In genomic region chr2:99086385-99086784, GRCh38 we compare ENCODE assay signal across 33 cellular contexts. TPM values are rescaled to one million over a fixed set of nuclear protein-coding genes. Genes with fewer than 3 reads are reported as not detected.
DNase-seq lines count a peak whose midpoint lies in the region; ATAC-seq, FAIRE-seq and TF ChIP-seq lines count a peak whose summit lies in the region.
"Had no signal": no experiment of that assay in that cellular context is flagged by ENCODE, and none has a peak within 500 bp of the region (broad histone marks: within the 10 kb centered on the region; RNA-seq: fewer than 3 reads in every experiment).

No MANE protein-coding gene starts in this region.

- TF ChIP-seq CTCF in HepG2 (CRISPR knock-in tag; IDR thresholded peaks at IDR 0.05) (no peak), right lobe of liver (IDR thresholded peaks at IDR 0.05) (no peak), A549 (IDR thresholded peaks at IDR 0.05) (no peak), K562 (IDR thresholded peaks at IDR 0.05 in 2 of 3, conservative IDR thresholded peaks at IDR 0.05 in 1 of 3; ENCODE audit: insufficient read depth in 2 of 3, low read depth in 1 of 3, low read length in 3 of 3) (no peak)

- DNase-seq in HepG2 (ENCODE audit: low spot score) = no peak
- DNase-seq in right lobe of liver = no peak
- DNase-seq in A549 (ENCODE audit: low read depth in 1 of 2, low spot score in 1 of 2) = no peak
- DNase-seq in K562 (ENCODE audit: extremely low read depth in 1 of 4, low spot score in 3 of 4) = no peak
- no peak for DNase-seq in NCI-H2081 treated with DMSO at 0.1 percent for 48 hours (lab: John Stamatoyannopoulos, UW)
- no peak for DNase-seq in NCI-H1048 (lab: John Stamatoyannopoulos, UW)
- DNase-seq: 8988T; ACHN; AML-193; BE2C; C1 segment of cervical spinal cord; Caco-2; Calu3; CD4-positive, alpha-beta memory T cell; CD4-positive, alpha-beta T cell; CD4-positive, CD25-positive, alpha-beta regulatory T cell; CD8-positive, alpha-beta memory T cell; CD8-positive, alpha-beta T cell; COR-L47; DMS 273 treated with DMSO at 0.1 percent for 48 hours; DMS153; DMS53; DMS79; DMS79 treated with DMSO at 0.1 percent for 48 hours; DND-41; EL had no signal

- in situ Hi-C loops in HepG2 (cut with HindIII; ENCODE audit: extremely low pct_ligation_motif_present, low pct_unique_long_range_greater_than_20kb) = no loop called here
- in situ Hi-C loops in K562 (cut with MboI) = no loop called here

- no peaks in the 10 kb centered on the region for H3K4me1 ChIP-seq in HepG2 (ENCODE audit: insufficient read depth, low read length)
- H3K4me1 ChIP-seq in right lobe of liver = no peaks in the 10 kb centered on the region
- no peaks in the 10 kb centered on the region for H3K4me1 ChIP-seq in A549
- no peaks in the 10 kb centered on the region for H3K4me1 ChIP-seq in K562 (replicated peaks in 1 of 2; ENCODE audit: control insufficient read depth in 2 of 2, insufficient read depth in 2 of 2, low read length in 2 of 2)
- H3K4me1 ChIP-seq: BE2C, Caco-2 had no signal

- no peak overlapping the region for H2AFZ ChIP-seq in HepG2 (ENCODE audit: low read length)
- H2AFZ ChIP-seq in K562 (ENCODE audit: low read depth, low read length) = no peak overlapping the region

- BruUV-seq in HepG2 (replicated peaks; lab: Mats Ljungman, UMichigan) (no TSS peak), K562 (replicated peaks; lab: Mats Ljungman, UMichigan) (no TSS peak)

- TF ChIP-seq POLR2A in HepG2 (IDR thresholded peaks at IDR 0.05; ENCODE audit: insufficient read depth in 1 of 2, low read depth in 2 of 2, low read length in 2 of 2) (no peak), right lobe of liver (IDR thresholded peaks at IDR 0.05) (no peak), A549 (IDR thresholded peaks at IDR 0.05; ENCODE audit: low read length) (no peak), K562 (conservative IDR thresholded peaks at IDR 0.05) (no peak)

- WGBS in HepG2 (ENCODE audit: low lambda C conversion rate) = 55% methylated on average over 1 of the region's 1 CpG
- 67% methylated on average over 1 of the region's 1 CpG for WGBS in right lobe of liver (ENCODE audit: insufficient coverage, low coverage, low lambda C conversion rate, missing lambda C conversion rate)
- WGBS in A549 (ENCODE audit: missing lambda C conversion rate) = 56% methylated on average over 1 of the region's 1 CpG
- 0% methylated on average over 1 of the region's 1 CpG for WGBS in K562 (ENCODE audit: insufficient coverage, low coverage, missing lambda C conversion rate)

- H3K9me1 ChIP-seq in K562 (ENCODE audit: control insufficient read depth, insufficient read depth, low read length) = no peaks in the 10 kb centered on the region

- intact Hi-C loops in HepG2 (cut with micrococcal nuclease; ENCODE audit: unreplicated experiment) = no loop called here
- intact Hi-C loops in right lobe of liver (cut with DNase I) = no loop called here
- intact Hi-C loops in K562 (cut with micrococcal nuclease) = loop anchor here (5.0 to 10.0 kb wide), 3 partner anchors 91 to 468 kb away; partner anchors contain the start of gene REV1

- CTCF ChIA-PET in HepG2 (lab: Yijun Ruan, JAX; ENCODE audit: low intra/inter-chr PET ratio, low total read pairs) (no interaction called here), A549 (lab: Yijun Ruan, JAX) (no interaction called here), K562 (lab: Yijun Ruan, JAX; ENCODE audit: low intra/inter-chr PET ratio) (interaction anchor here (1.0 to 1.4 kb wide), 2 partner anchors 467 to 472 kb away, joined by 3 to 4 read pairs; no protein-coding TSS in a partner anchor)

- no peaks in the 10 kb centered on the region for H3K27me3 ChIP-seq in HepG2 (ENCODE audit: control insufficient read depth in 1 of 2, insufficient read depth in 2 of 2, low read length in 2 of 2)
- H3K27me3 ChIP-seq in right lobe of liver = no peaks in the 10 kb centered on the region
- peaks cover 0 to 5% of the 10 kb centered on the region in 2 experiments; a peak in 1 of 5 replicates for H3K27me3 ChIP-seq in K562 (ENCODE audit: control insufficient read depth in 2 of 2, insufficient read depth in 2 of 2, low read length in 2 of 2)
- H3K27me3 ChIP-seq: BE2C; BLaER1; BLaER1 treated with 17β-estradiol and CSF1 and Interleukin-3, amounts not matched to agents 10 nM and 100 nM had no signal

- H3K9ac ChIP-seq in HepG2 (ENCODE audit: insufficient read depth, low read depth, low read length) = no peak overlapping the region
- no peak overlapping the region for H3K9ac ChIP-seq in K562 (ENCODE audit: insufficient read depth in 1 of 2, low read depth in 2 of 2, low read length in 2 of 2)
- H3K9ac ChIP-seq: BLaER1; BLaER1 treated with 17β-estradiol and CSF1 and Interleukin-3, amounts not matched to agents 10 nM and 100 nM had no signal

- no peak overlapping the region for H3K4me3 ChIP-seq in HepG2 (replicated peaks in 1 of 3; ENCODE audit: insufficient read depth in 1 of 3, low read depth in 2 of 3, low read length in 3 of 3)
- no peak overlapping the region for H3K4me3 ChIP-seq in right lobe of liver
- H3K4me3 ChIP-seq in A549 = no peak overlapping the region
- no peak overlapping the region for H3K4me3 ChIP-seq in K562
- H3K4me3 ChIP-seq: BLaER1; BLaER1 treated with 17β-estradiol and CSF1 and Interleukin-3, amounts not matched to agents 10 nM and 100 nM had no signal

- TF ChIP-seq RAD21 in HepG2 (CRISPR knock-in tag; IDR thresholded peaks at IDR 0.05) = no peak
- TF ChIP-seq RAD21 in A549 (conservative IDR thresholded peaks at IDR 0.05 in 1 of 2, IDR thresholded peaks at IDR 0.05 in 1 of 2) = no peak
- TF ChIP-seq RAD21 in K562 (CRISPR knock-in tag; conservative IDR thresholded peaks at IDR 0.05 in 1 of 2, IDR thresholded peaks at IDR 0.05 in 1 of 2) = no peak

- ATAC-seq in HepG2 = no peak
- no peak for ATAC-seq in right lobe of liver
- ATAC-seq in A549 = no peak
- no peak for ATAC-seq in K562
- ATAC-seq: CD8-positive, alpha-beta T cell had no signal

- FAIRE-seq in HepG2 (lab: Jason Lieb, UNC) (no peak), A549 (lab: Jason Lieb, UNC) (no peak), K562 (lab: Jason Lieb, UNC) (no peak)
- FAIRE-seq: A204.1, D721Med had no signal

- TF ChIP-seq EP300 in HepG2 (IDR thresholded peaks at IDR 0.05; ENCODE audit: low read depth in 2 of 2, low read length in 2 of 2) = no peak
- TF ChIP-seq EP300 in HepG2 (CRISPR knock-in tag; IDR thresholded peaks at IDR 0.05; ENCODE audit: borderline replicate concordance) = no peak
- TF ChIP-seq EP300 in A549 (IDR thresholded peaks at IDR 0.05) = no peak
- TF ChIP-seq EP300 in K562 (IDR thresholded peaks at IDR 0.05; ENCODE audit: low read length) = no peak

- POLR2A ChIA-PET in HepG2 (lab: Yijun Ruan, JAX) (no interaction called here), A549 (lab: Yijun Ruan, JAX) (no interaction called here), K562 (lab: Yijun Ruan, JAX) (no interaction called here)

- H3K27ac ChIP-seq in HepG2 (ENCODE audit: extremely low read length, insufficient read depth, low read length) (no peak overlapping the region), right lobe of liver (no peak overlapping the region), A549 (no peak overlapping the region), K562 (ENCODE audit: extremely low read depth, low read depth, low read length) (no peak overlapping the region)
- H3K27ac ChIP-seq: 22Rv1; BLaER1; BLaER1 treated with 17β-estradiol and CSF1 and Interleukin-3, amounts not matched to agents 10 nM and 100 nM; C4-2B had no signal

- H3K36me3 ChIP-seq in HepG2 (replicated peaks in 1 of 2; ENCODE audit: control insufficient read depth in 1 of 2, insufficient read depth in 2 of 2, low read length in 2 of 2) (no peaks in the 10 kb centered on the region), right lobe of liver (no peaks in the 10 kb centered on the region), K562 (ENCODE audit: control insufficient read depth, insufficient read depth, low read length) (no peaks in the 10 kb centered on the region)
- H3K36me3 ChIP-seq: BE2C; BLaER1; BLaER1 treated with 17β-estradiol and CSF1 and Interleukin-3, amounts not matched to agents 10 nM and 100 nM had no signal

- H3K9me3 ChIP-seq in HepG2 (ENCODE audit: low read length) (no peaks in the 10 kb centered on the region), right lobe of liver (no peaks in the 10 kb centered on the region), A549 (no peaks in the 10 kb centered on the region), K562 (replicated peaks; ENCODE audit: control insufficient read depth, insufficient read depth, low read depth, low read length) (no peaks in the 10 kb centered on the region)
- H3K9me3 ChIP-seq: BE2C, Caco-2 had no signal

- no peak overlapping the region for H3K4me2 ChIP-seq in HepG2 (ENCODE audit: low read depth, low read length)
- H3K4me2 ChIP-seq in A549 = no peak overlapping the region
- no peak overlapping the region for H3K4me2 ChIP-seq in K562 (ENCODE audit: insufficient read depth, low read length)

- no peaks in the 10 kb centered on the region for H4K20me1 ChIP-seq in HepG2 (ENCODE audit: insufficient read depth, low read length)
- H4K20me1 ChIP-seq in K562 (replicated peaks; ENCODE audit: control insufficient read depth, insufficient read depth, low read length) = no peaks in the 10 kb centered on the region
- H4K20me1 ChIP-seq: BLaER1; BLaER1 treated with 17β-estradiol and CSF1 and Interleukin-3, amounts not matched to agents 10 nM and 100 nM had no signal

- H3K79me2 ChIP-seq in HepG2 (ENCODE audit: insufficient read depth, low read length) = no peaks in the 10 kb centered on the region
- H3K79me2 ChIP-seq in K562 (ENCODE audit: control insufficient read depth, insufficient read depth, low read length) = no peaks in the 10 kb centered on the region

RNA-seq across cellular contexts. Expression of gene C2orf15, which starts 55.1 kb away (rescaled TPM):
- 8.3 and 12.2 TPM in 2 replicates for total RNA-seq in HepG2 (2016; rRNA removed; fragmentation: Illumina TruSeq; extraction: Trizol)
- 5.3 and 6.4 TPM in 2 replicates for total RNA-seq in HepG2 (2016; cell fraction: cytosol; rRNA removed; fragmentation: Illumina TruSeq; extraction: Trizol; ENCODE audit: low read depth)
- total RNA-seq in HepG2 (2016; cell fraction: insoluble cytoplasmic fraction; rRNA removed; fragmentation: Illumina TruSeq; extraction: Trizol) = 10.1 and 10.3 TPM in 2 replicates
- total RNA-seq in HepG2 (2016; cell fraction: membrane; rRNA removed; fragmentation: Illumina TruSeq; extraction: Trizol) = 13.3 and 14.9 TPM in 2 replicates
- total RNA-seq in HepG2 (2016; cell fraction: nucleus; rRNA removed; fragmentation: Illumina TruSeq; extraction: Trizol) = 5.4 and 6.0 TPM in 2 replicates
- 4.9 and 5.5 TPM in 2 replicates for polyA plus RNA-seq in HepG2 (2011; rRNA removed)
- polyA plus RNA-seq in HepG2 (2011; cell fraction: cytosol; rRNA removed) = 3.6 and 4.3 TPM in 2 replicates
- 2.2 and 2.4 TPM in 2 replicates for polyA plus RNA-seq in HepG2 (2011; cell fraction: nucleus; rRNA removed)
- polyA plus RNA-seq in HepG2 (2012) = 5.8 and 9.2 TPM in 2 replicates
- 4.6 and 7.0 TPM in 2 replicates for polyA plus RNA-seq in HepG2 (2016; cell fraction: cytosol; fragmentation: Illumina TruSeq; extraction: Trizol; ENCODE audit: low read depth)
- 9.0 and 10.3 TPM in 2 replicates for polyA plus RNA-seq in HepG2 (2016; cell fraction: insoluble cytoplasmic fraction; fragmentation: Illumina TruSeq; extraction: Trizol; ENCODE audit: low read depth)
- 10.1 and 10.9 TPM in 2 replicates for polyA plus RNA-seq in HepG2 (2016; cell fraction: membrane; fragmentation: Illumina TruSeq; extraction: Trizol; ENCODE audit: low read depth)
- 6.4 and 9.1 TPM in 2 replicates for polyA plus RNA-seq in HepG2 (2016; cell fraction: nucleus; fragmentation: Illumina TruSeq; extraction: Trizol; ENCODE audit: insufficient read depth, low read depth)
- polyA minus RNA-seq in HepG2 (2011; rRNA and poly(A)+ RNA removed; ENCODE audit: low replicate concordance) = 0.61 and 4.6 TPM in 2 replicates
- 4.5 and 5.3 TPM in 2 replicates for polyA minus RNA-seq in HepG2 (2011; cell fraction: cytosol; rRNA and poly(A)+ RNA removed)
- polyA minus RNA-seq in HepG2 (2011; cell fraction: nucleus; rRNA and poly(A)+ RNA removed) = 3.3 and 7.2 TPM in 2 replicates
- total RNA-seq in right lobe of liver = 1 to 10 TPM in 1 of 6 experiments, under 1 TPM in 5; 0.24 to 1.4 (median 0.44) TPM
- polyA plus RNA-seq in A549 (2011; rRNA removed) = 1.2 and 1.6 TPM in 2 replicates
- polyA plus RNA-seq in A549 (2012; cell fraction: cytosol; rRNA removed) = 0.30 and 0.34 TPM in 2 replicates
- polyA plus RNA-seq in A549 (2012; cell fraction: nucleus; rRNA removed) = 0.08 and 0.40 TPM in 2 replicates
- 0.80 to 1.4 TPM (median 1.3 TPM) in 3 replicates for polyA plus RNA-seq in A549 (2017; fragmentation: RNase III; extraction: RNeasy Plus Mini Kit Qiagen cat#74134 plus additional on column Dnase treatment)
- polyA minus RNA-seq in A549 (2011; rRNA and poly(A)+ RNA removed) = 0.44 and 0.58 TPM in 2 replicates
- not detected in 2 replicates for total RNA-seq in K562 (2011; cell fraction: chromatin; rRNA removed; ENCODE audit: low replicate concordance)
- not detected in 2 replicates for total RNA-seq in K562 (2011; cell fraction: nucleolus; rRNA removed)
- total RNA-seq in K562 (2011; cell fraction: nucleoplasm; rRNA removed) = not detected in 2 replicates
- total RNA-seq in K562 (2014; rRNA removed) = 0.27 TPM in 1 of 2 replicates, not detected in the other
- total RNA-seq in K562 (2014; rRNA removed; fragmentation: Illumina TruSeq; extraction: Trizol) = 0.11 TPM in 1 of 2 replicates, not detected in the other
- total RNA-seq in K562 (2015; rRNA removed; fragmentation: Illumina TruSeq; extraction: Trizol) = 0.11 and 0.22 TPM in 2 replicates
- 0.16 and 0.18 TPM in 2 replicates for total RNA-seq in K562 (2021)
- polyA plus RNA-seq in K562 (2011; rRNA removed) = 0.25 TPM in 1 of 2 replicates, not detected in the other
- polyA plus RNA-seq in K562 (2011; cell fraction: cytosol; rRNA removed) = 0.09 TPM in 1 of 2 replicates, not detected in the other
- polyA plus RNA-seq in K562 (2011; cell fraction: nucleus; rRNA removed) = not detected in 2 replicates
- polyA plus RNA-seq in K562 (2012) = 0.17 and 0.18 TPM in 2 replicates
- 0.15 TPM in 1 of 2 replicates, not detected in the other for polyA plus RNA-seq in K562 (2014; fragmentation: Illumina TruSeq; extraction: Trizol)
- under 1 TPM; 0.04 to 0.06 TPM for polyA plus RNA-seq in K562 (2014; fragmentation: Nextera tagmentation; extraction: Ambion mirVana)
- not detected in 2 replicates for polyA plus RNA-seq in K562 (2014; rRNA removed)
- polyA minus RNA-seq in K562 (2011; rRNA and poly(A)+ RNA removed) = not detected in 2 replicates
- polyA minus RNA-seq in K562 (2011; cell fraction: cytosol; rRNA and poly(A)+ RNA removed) = not detected in 2 replicates
- not detected in 2 replicates for polyA minus RNA-seq in K562 (2011; cell fraction: nucleus; rRNA and poly(A)+ RNA removed)
- polyA plus RNA-seq: BJ had no signal

Comparison
In these comparisons a context has a peak if more than half of its experiments do, and no peak if none do; other contexts are left out.
1. Of the 241 proteins assayed by ChIP-seq in both HepG2 and K562: peak only in HepG2: MAFF and MAFK; only in K562: none; in both: none; in neither: 239.